In the genomic region with DNA sequence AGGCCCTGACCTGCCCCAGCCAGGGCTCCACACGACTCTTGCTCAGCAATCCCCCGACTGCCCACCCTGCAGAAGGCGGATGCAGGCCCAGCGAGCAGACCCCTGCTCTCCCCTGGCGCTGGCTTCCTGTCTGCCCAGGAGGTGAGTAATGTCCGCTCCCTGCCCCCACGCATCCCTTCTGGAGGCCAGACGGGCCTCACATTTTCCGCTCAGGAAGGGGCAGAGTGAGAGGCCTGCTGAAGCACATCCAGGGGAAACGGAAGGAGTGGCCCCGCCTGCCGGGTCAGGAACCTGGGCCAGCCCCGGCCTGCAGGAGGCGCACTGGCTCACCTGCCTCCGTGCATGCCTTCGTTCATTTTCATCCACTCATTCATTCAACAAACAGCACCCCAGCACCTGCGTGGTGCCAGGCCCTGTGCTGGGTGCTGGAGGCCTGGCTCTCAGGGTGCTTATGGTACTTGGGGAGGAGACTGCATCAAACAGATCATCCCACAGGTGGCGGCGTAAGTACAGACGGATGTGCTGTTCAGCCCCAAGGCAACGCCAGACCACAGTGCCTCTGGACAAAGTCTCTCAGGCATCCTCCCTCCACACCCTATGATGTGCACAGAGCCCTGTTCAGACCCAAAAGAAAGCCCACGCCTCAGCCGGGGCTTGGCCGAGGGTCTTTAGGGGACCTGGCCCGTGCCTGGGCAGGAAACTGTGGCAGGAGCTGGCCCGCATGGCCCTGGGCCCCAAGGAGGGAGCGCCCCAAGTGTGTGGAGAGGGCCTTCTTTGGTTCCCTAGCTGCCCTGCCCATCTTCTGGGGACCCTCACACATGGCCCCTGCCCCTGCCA, we compare ENCODE assay signal across 8 cellular contexts.
DNase-seq lines count a peak whose midpoint lies in the region; TF ChIP-seq lines count a peak whose summit lies in the region.

No MANE protein-coding gene starts in this region.

- DNase-seq in CD1c-positive myeloid dendritic cell (ENCODE audit: extremely low spot score): peak; percentile 48
- peak; percentile 50 for DNase-seq in HFFc6
- DNase-seq in UCSD-AML1 (lab: John Stamatoyannopoulos, UW; ENCODE audit: unreplicated experiment): peak; percentile 94
- DNase-seq in fibroblast of peridontal ligament (ENCODE audit: extremely low read depth): peak; percentile 38
- DNase-seq in ovary: peak in 3 of 5 donors; percentile 43 to 52 (median 48)
- no peak for DNase-seq in NCI-H2081 (lab: John Stamatoyannopoulos, UW)
- no peak for DNase-seq in head of caudate nucleus
- DNase-seq in stimulated activated CD4-positive, alpha-beta T cell treated with anti-CD3 and anti-CD28 coated beads, Interleukin-15, amount 100 ng/mL, for 24 hours: no peak

- no peaks in the 10 kb centered on the region for H3K27me3 ChIP-seq in ovary

- H3K36me3 ChIP-seq in ovary: no peaks in the 10 kb centered on the region

- peak; percentile 79 for TF ChIP-seq CTCF in HFFc6 (IDR thresholded peaks at IDR 0.05)
- no peak for TF ChIP-seq CTCF in ovary (IDR thresholded peaks at IDR 0.05)

- H3K36me3 Mint-ChIP-seq in HFFc6 (ENCODE audit: low read depth): peaks cover 11% of the 10 kb centered on the region; the same call in 1 of the 2 replicates

- H3K4me1 ChIP-seq in ovary (ENCODE audit: insufficient read depth): peaks cover 18% of the 10 kb centered on the region

- H3K4me1 Mint-ChIP-seq in HFFc6 (ENCODE audit: low read depth): peaks cover 28% of the 10 kb centered on the region

- TF ChIP-seq EP300 in ovary (IDR thresholded peaks at IDR 0.05): no peak

- no peak for TF ChIP-seq POLR2A in ovary (IDR thresholded peaks at IDR 0.05)

- H3K27ac Mint-ChIP-seq in HFFc6: peak overlapping the region; percentile 82

- intact Hi-C loops in ovary (cut with DNase I): no loop called here
- intact Hi-C loops in head of caudate nucleus (cut with DNase I): no loop called here

- H3K9me3 ChIP-seq in ovary: no peaks in the 10 kb centered on the region

- H3K27ac ChIP-seq in ovary: no peak overlapping the region

- no peak overlapping the region for H3K4me3 ChIP-seq in ovary

- 68 to 83% (median 80%) methylated on average over 24 to 27 of the region's 27 CpGs for WGBS in ovary, 3 donors

- H3K9me3 Mint-ChIP-seq in HFFc6: no peaks in the 10 kb centered on the region

- H3K4me3 Mint-ChIP-seq in HFFc6: peak overlapping the region; percentile 11; the same call in 1 of the 2 replicates

- peaks cover 2% of the 10 kb centered on the region for H3K27me3 Mint-ChIP-seq in HFFc6 (ENCODE audit: insufficient read depth)

Comparison
In these comparisons a context has a peak if more than half of its experiments do, and no peak if none do; other contexts are left out.
1. DNase-seq: peak in CD1c-positive myeloid dendritic cell (single experiment), HFFc6 (single experiment), UCSD-AML1 (single experiment), fibroblast of peridontal ligament (single experiment) and ovary (3 of 5); none in NCI-H2081 (0 of 2), head of caudate nucleus (0 of 42) and stimulated activated CD4-positive, alpha-beta T cell treated with anti-CD3 and anti-CD28 coated beads, Interleukin-15, amount 100 ng/mL, for 24 hours (single experiment).